Comparison of ENCODE assay signal across 8 cellular contexts in genomic region chr5:168291281-168291960, GRCh38. TPM values are rescaled to one million over a fixed set of nuclear protein-coding genes. Genes with fewer than 3 reads are reported as not detected.
DNase-seq lines count a peak whose midpoint lies in the region; ATAC-seq and TF ChIP-seq lines count a peak whose summit lies in the region.

TSS of gene WWC1 (plus strand) at chr5:168291645. CDS start at chr5:168292153, 508 bp downstream.

- TF ChIP-seq POLR2A in stomach (IDR thresholded peaks at IDR 0.05), result peak in 1 of 4 donors; percentile 14

- 0 to 3% (median 0%) methylated on average over 12 to 77 of the region's 78 CpGs for WGBS in stomach, 5 donors

- H3K36me3 ChIP-seq in mucosa of descending colon (ENCODE audit: low read depth) (no peaks in the 10 kb centered on the region), stomach (no peaks in the 10 kb centered on the region)

- no peaks in the 10 kb centered on the region for H3K9me3 Mint-ChIP-seq in activated CD4-positive, alpha-beta T cell treated with anti-CD3 and anti-CD28 coated beads, Interleukin-2, amount 10 ng/mL, durations not matched to agents 7 days and 5 days
- no peaks in the 10 kb centered on the region for H3K9me3 Mint-ChIP-seq in effector memory CD8-positive, alpha-beta T cell

- H3K27ac ChIP-seq in stomach, result peak within 1 kb of the TSS; percentile 82 to 87 (median 82)

- POLR2A ChIA-PET in AG04449 (lab: Yijun Ruan, JAX), result interaction anchor here (1.2 kb wide), 1 partner anchor 75 kb away, joined by 4 read pairs; no protein-coding TSS in a partner anchor
- POLR2A ChIA-PET in activated CD4-positive, alpha-beta T cell treated with anti-CD3 and anti-CD28 coated beads, Interleukin-2, amount 10 ng/mL, durations not matched to agents 7 days and 5 days (lab: Charles Lee), result no interaction called here

- H3K4me3 Mint-ChIP-seq in activated CD4-positive, alpha-beta T cell treated with anti-CD3 and anti-CD28 coated beads, Interleukin-2, amount 10 ng/mL, durations not matched to agents 7 days and 5 days, result peak within 1 kb of the TSS; percentile 41
- peak within 1 kb of the TSS; percentile 62 to 71 for H3K4me3 Mint-ChIP-seq in effector memory CD8-positive, alpha-beta T cell

- TF ChIP-seq CTCF in AG04449 (IDR thresholded peaks at IDR 0.05; ENCODE audit: insufficient read depth, low read length, missing control alignments), result peak; percentile 27
- TF ChIP-seq CTCF in mucosa of descending colon (IDR thresholded peaks at IDR 0.05), result no peak
- TF ChIP-seq CTCF in stomach (IDR thresholded peaks at IDR 0.05), result peak in 4 of 7 experiments; percentile 16 to 61 (median 33)

- H3K4me3 ChIP-seq in AG04449 (ENCODE audit: low read depth, low read length) (peak within 1 kb of the TSS; percentile 68), mucosa of descending colon (peak within 1 kb of the TSS; percentile 40), stomach (peak within 1 kb of the TSS; percentile 54 to 66 (median 64))

- H3K4me1 ChIP-seq in mucosa of descending colon (ENCODE audit: low read depth) (peaks cover 12% of the 10 kb centered on the region), stomach (peaks cover 13 to 53% (median 35%) of the 10 kb centered on the region in 4 donors)

- peaks cover 47% of the 10 kb centered on the region for H3K27me3 Mint-ChIP-seq in activated CD4-positive, alpha-beta T cell treated with anti-CD3 and anti-CD28 coated beads, Interleukin-2, amount 10 ng/mL, durations not matched to agents 7 days and 5 days
- H3K27me3 Mint-ChIP-seq in effector memory CD8-positive, alpha-beta T cell, result peaks cover 56 to 76% of the 10 kb centered on the region in 2 donors

- ATAC-seq in GM18867 (IDR thresholded peaks at IDR 0.05; ENCODE audit: unreplicated experiment), result peak; percentile 81
- ATAC-seq in HG03045 (IDR thresholded peaks at IDR 0.05; ENCODE audit: unreplicated experiment), result peak; percentile 70
- peak; percentile 85 for ATAC-seq in effector memory CD8-positive, alpha-beta T cell (replicated peaks)
- ATAC-seq in mucosa of descending colon, result peak; percentile 87

- no peak within 1 kb of the TSS for H3K27ac Mint-ChIP-seq in activated CD4-positive, alpha-beta T cell treated with anti-CD3 and anti-CD28 coated beads, Interleukin-2, amount 10 ng/mL, durations not matched to agents 7 days and 5 days
- no peak within 1 kb of the TSS for H3K27ac Mint-ChIP-seq in effector memory CD8-positive, alpha-beta T cell

- TF ChIP-seq EP300 in stomach (IDR thresholded peaks at IDR 0.05), result no peak

- H3K9me3 ChIP-seq in mucosa of descending colon (no peaks in the 10 kb centered on the region), stomach (no peaks in the 10 kb centered on the region)

- peaks cover 0 to 57% (median 17%) of the 10 kb centered on the region in 3 donors for H3K27me3 ChIP-seq in stomach

- DNase-seq in AG04449 (ENCODE audit: low read depth, low spot score), result no peak
- peak; percentile 88 for DNase-seq in NCI-H2196 (lab: John Stamatoyannopoulos, UW; ENCODE audit: unreplicated experiment)
- DNase-seq in activated CD4-positive, alpha-beta T cell treated with anti-CD3 and anti-CD28 coated beads, Interleukin-2, amount 10 ng/mL, durations not matched to agents 7 days and 5 days, result peak; percentile 55
- DNase-seq in effector memory CD8-positive, alpha-beta T cell, result peak; percentile 12 to 25 (median 23)
- peak; percentile 88 to 94 (median 90) for DNase-seq in mucosa of descending colon
- DNase-seq in stomach, result peak; percentile 92

- intact Hi-C loops in mucosa of descending colon (cut with DNase I, micrococcal nuclease), result no loop called here
- intact Hi-C loops in stomach (cut with DNase I; ENCODE audit: low total_unique reads), result no loop called here

- CTCF ChIA-PET in AG04449 (lab: Yijun Ruan, JAX), result interaction anchor here (1.1 to 7.5 kb wide), 7 partner anchors 9 to 195 kb away, joined by 3 to 87 read pairs (median 5); partner anchors contain the start of gene RARS1
- CTCF ChIA-PET in activated CD4-positive, alpha-beta T cell treated with anti-CD3 and anti-CD28 coated beads, Interleukin-2, amount 10 ng/mL, durations not matched to agents 7 days and 5 days (lab: Charles Lee), result no interaction called here

- no peaks in the 10 kb centered on the region for H3K36me3 Mint-ChIP-seq in activated CD4-positive, alpha-beta T cell treated with anti-CD3 and anti-CD28 coated beads, Interleukin-2, amount 10 ng/mL, durations not matched to agents 7 days and 5 days (ENCODE audit: low read depth)
- no peaks in the 10 kb centered on the region for H3K36me3 Mint-ChIP-seq in effector memory CD8-positive, alpha-beta T cell (ENCODE audit: insufficient read depth)

- peaks cover 9% of the 10 kb centered on the region for H3K4me1 Mint-ChIP-seq in activated CD4-positive, alpha-beta T cell treated with anti-CD3 and anti-CD28 coated beads, Interleukin-2, amount 10 ng/mL, durations not matched to agents 7 days and 5 days
- peaks cover 0 to 5% of the 10 kb centered on the region in 2 donors for H3K4me1 Mint-ChIP-seq in effector memory CD8-positive, alpha-beta T cell (ENCODE audit: low read depth in 2 of 2)

RNA-seq across cellular contexts. Expression of gene WWC1, which starts in this region (rescaled TPM):
- under 1 TPM; 0.04 to 0.60 TPM for total RNA-seq in activated CD4-positive, alpha-beta T cell treated with anti-CD3 and anti-CD28 coated beads, Interleukin-2, amount 10 ng/mL, durations not matched to agents 7 days and 5 days
- total RNA-seq in mucosa of descending colon, result 10 to 100 TPM; 14.7 to 37.0 (median 17.2) TPM
- total RNA-seq in stomach, result 10 to 100 TPM; 18.1 to 82.6 (median 37.4) TPM
- polyA plus RNA-seq in stomach, result 10 to 100 TPM; 11.3 to 45.5 (median 16.6) TPM

Comparison
In these comparisons a context has a peak if more than half of its experiments do, and no peak if none do; other contexts are left out.
1. RNA of gene WWC1 (total RNA-seq): 18.1 to 82.6 TPM in stomach and 14.7 to 37.0 TPM in mucosa of descending colon; 0.04 to 0.60 TPM in activated CD4-positive, alpha-beta T cell treated with anti-CD3 and anti-CD28 coated beads, Interleukin-2, amount 10 ng/mL, durations not matched to agents 7 days and 5 days; every median in the first group is over 4 times any median in the second.
2. Peak in DNase-seq in activated CD4-positive, alpha-beta T cell treated with anti-CD3 and anti-CD28 coated beads, Interleukin-2, amount 10 ng/mL, durations not matched to agents 7 days and 5 days; RNA of the gene not detected or under 1 TPM.
3. Peak in every context shown above with its lines, with median percentiles within 50 percentile points of each other: H3K4me3 ChIP-seq and ATAC-seq.